In the genomic region with DNA sequence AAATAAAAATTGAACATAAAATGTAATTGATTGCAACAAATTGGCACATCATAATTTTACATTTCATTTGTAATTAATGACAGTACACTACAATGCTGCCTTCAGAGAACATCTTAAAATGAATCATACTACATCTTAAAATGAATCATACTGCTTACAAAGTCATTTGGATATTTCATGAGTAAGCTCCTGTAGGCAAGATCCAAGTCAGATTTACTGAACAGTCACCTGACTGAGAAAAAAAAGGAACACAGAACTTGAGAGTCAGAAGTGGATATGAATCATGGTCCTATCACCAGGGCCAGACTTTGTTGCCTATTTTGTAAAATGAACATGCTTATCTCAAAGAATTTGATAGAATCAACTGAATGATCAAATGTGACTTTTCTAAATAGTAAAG, we compare ENCODE assay signal across 2 cellular contexts.
TF ChIP-seq lines count a peak whose summit lies in the region.

No MANE protein-coding gene starts in this region.

TF ChIP-seq in K562, 482 proteins besides CTCF, POLR2A, EP300 and RAD21:
- TF ChIP-seq MEIS2 (IDR thresholded peaks at IDR 0.05; ENCODE audit: partially characterized antibody) (peak; percentile 32), JUND (IDR thresholded peaks at IDR 0.05; ENCODE audit: borderline replicate concordance, low read depth, low read length) (peak; percentile 14; the same call in 1 of the 2 replicates), JUND (tag; IDR thresholded peaks at IDR 0.05; ENCODE audit: borderline replicate concordance, low read depth, low read length) (no peak), FOSL1 (tag; conservative IDR thresholded peaks at IDR 0.05) (peak; percentile 95), CBFA2T2 (conservative IDR thresholded peaks at IDR 0.05) (0 out of 2 replicates have a peak, but pooled peaks have one; percentile 22), ZNF232 (CRISPR knock-in tag; IDR thresholded peaks at IDR 0.05) (no peak), ZNF384 (IDR thresholded peaks at IDR 0.05; ENCODE audit: low read depth, low read length) (0 out of 2 replicates have a peak, but pooled peaks have one; percentile 24), SMARCA4 (IDR thresholded peaks at IDR 0.05) (0 out of 2 replicates have a peak, but pooled peaks have one; percentile 22), CBFA2T3 (IDR thresholded peaks at IDR 0.05) (peak; percentile 33; the same call in 1 of the 2 replicates), ARID1B (IDR thresholded peaks at IDR 0.05) (peak; percentile 57), FOXP1 (CRISPR knock-in tag; IDR thresholded peaks at IDR 0.05) (no peak)
- TF ChIP-seq, protein P1, sequence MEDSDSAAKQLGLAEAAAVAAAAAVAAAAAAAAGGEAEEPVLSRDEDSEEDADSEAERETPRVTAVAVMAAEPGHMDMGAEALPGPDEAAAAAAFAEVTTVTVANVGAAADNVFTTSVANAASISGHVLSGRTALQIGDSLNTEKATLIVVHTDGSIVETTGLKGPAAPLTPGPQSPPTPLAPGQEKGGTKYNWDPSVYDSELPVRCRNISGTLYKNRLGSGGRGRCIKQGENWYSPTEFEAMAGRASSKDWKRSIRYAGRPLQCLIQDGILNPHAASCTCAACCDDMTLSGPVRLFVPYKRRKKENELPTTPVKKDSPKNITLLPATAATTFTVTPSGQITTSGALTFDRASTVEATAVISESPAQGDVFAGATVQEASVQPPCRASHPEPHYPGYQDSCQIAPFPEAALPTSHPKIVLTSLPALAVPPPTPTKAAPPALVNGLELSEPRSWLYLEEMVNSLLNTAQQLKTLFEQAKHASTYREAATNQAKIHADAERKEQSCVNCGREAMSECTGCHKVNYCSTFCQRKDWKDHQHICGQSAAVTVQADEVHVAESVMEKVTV (CRISPR knock-in tag; IDR thresholded peaks at IDR 0.05) = no peak
- TF ChIP-seq, protein P2, sequence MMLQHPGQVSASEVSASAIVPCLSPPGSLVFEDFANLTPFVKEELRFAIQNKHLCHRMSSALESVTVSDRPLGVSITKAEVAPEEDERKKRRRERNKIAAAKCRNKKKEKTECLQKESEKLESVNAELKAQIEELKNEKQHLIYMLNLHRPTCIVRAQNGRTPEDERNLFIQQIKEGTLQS (IDR thresholded peaks at IDR 0.05) = peak; percentile 61; the same call in 1 of the 2 replicates
- TF ChIP-seq, protein P2 (CRISPR knock-in tag; conservative IDR thresholded peaks at IDR 0.05) = no peak

TF ChIP-seq in WTC11, 78 proteins besides CTCF, POLR2A, EP300 and RAD21:
- TF ChIP-seq, protein P3, sequence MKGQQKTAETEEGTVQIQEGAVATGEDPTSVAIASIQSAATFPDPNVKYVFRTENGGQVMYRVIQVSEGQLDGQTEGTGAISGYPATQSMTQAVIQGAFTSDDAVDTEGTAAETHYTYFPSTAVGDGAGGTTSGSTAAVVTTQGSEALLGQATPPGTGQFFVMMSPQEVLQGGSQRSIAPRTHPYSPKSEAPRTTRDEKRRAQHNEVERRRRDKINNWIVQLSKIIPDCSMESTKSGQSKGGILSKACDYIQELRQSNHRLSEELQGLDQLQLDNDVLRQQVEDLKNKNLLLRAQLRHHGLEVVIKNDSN (CRISPR knock-in tag; IDR thresholded peaks at IDR 0.05) = no peak
- no peak for TF ChIP-seq MYBL2 (CRISPR knock-in tag; IDR thresholded peaks at IDR 0.05)
- TF ChIP-seq KAT7 (CRISPR knock-in tag; IDR thresholded peaks at IDR 0.05; ENCODE audit: borderline replicate concordance) = no peak
- no peak for TF ChIP-seq NFE2L1 (CRISPR knock-in tag; IDR thresholded peaks at IDR 0.05)
- no peak for TF ChIP-seq JUN (CRISPR knock-in tag; IDR thresholded peaks at IDR 0.05)
- TF ChIP-seq PRRX2 (CRISPR knock-in tag; IDR thresholded peaks at IDR 0.05) = no peak
- no peak for TF ChIP-seq ESRRA (CRISPR knock-in tag; IDR thresholded peaks at IDR 0.05; ENCODE audit: borderline replicate concordance)
- TF ChIP-seq HMGA2 (CRISPR knock-in tag; IDR thresholded peaks at IDR 0.05) = no peak
- TF ChIP-seq IRF2 (CRISPR knock-in tag; IDR thresholded peaks at IDR 0.05; ENCODE audit: borderline replicate concordance, low read depth) = no peak
